ENCODE assay signal across 21 cellular contexts in genomic region chr2:55846426-55846825, GRCh38.
A peak's percentile ranks its signal among the peaks of the same experiment; 100 is the strongest.
DNase-seq lines count a peak whose midpoint lies in the region; ATAC-seq, FAIRE-seq and TF ChIP-seq lines count a peak whose summit lies in the region.
"Had no signal": no experiment of that assay in that cellular context is flagged by ENCODE, and none has a peak within 500 bp of the region (broad histone marks: within the 10 kb centered on the region; RNA-seq: fewer than 3 reads in every experiment).

No MANE protein-coding gene starts in this region.

- no peak overlapping the region for H3K4me3 ChIP-seq in HEK293 (ENCODE audit: low read depth, low read length)
- no peak overlapping the region for H3K4me3 ChIP-seq in heart left ventricle
- H3K4me3 ChIP-seq: A549; BLaER1 treated with 17β-estradiol and CSF1 and Interleukin-3, amounts not matched to agents 10 nM and 100 nM had no signal

- CTCF ChIA-PET in HEK293 (lab: Yijun Ruan, JAX) = no interaction called here

- WGBS in heart left ventricle, 4 donors = 88 to 96% (median 92%) methylated on average over 1 of the region's 1 CpG

- no peak for ATAC-seq in heart left ventricle
- ATAC-seq: A549; CD8-positive, alpha-beta T cell had no signal

- no peak for TF ChIP-seq POLR2A in heart left ventricle (IDR thresholded peaks at IDR 0.05)

- TF ChIP-seq CTCF in HEK293 (tag by site-specific recombination; IDR thresholded peaks at IDR 0.05) (no peak), heart left ventricle (IDR thresholded peaks at IDR 0.05) (no peak)

- FAIRE-seq in RCC 7860 (lab: Jason Lieb, UNC) (peak; percentile 25), colon (lab: Jason Lieb, UNC) (peak; percentile 41)
- FAIRE-seq: A549, D721Med, G401.6, GM12891, GM19239 had no signal

- H3K27ac ChIP-seq in HEK293 (ENCODE audit: extremely low read depth, low read depth, low read length) (no peak overlapping the region), heart left ventricle (no peak overlapping the region)
- H3K27ac ChIP-seq: 22Rv1, C4-2B had no signal

- H3K36me3 ChIP-seq in HEK293 (ENCODE audit: control insufficient read depth in 2 of 2, insufficient read depth in 1 of 2, low read length in 2 of 2) (no peaks in the 10 kb centered on the region), heart left ventricle (no peaks in the 10 kb centered on the region)
- H3K36me3 ChIP-seq: BLaER1 treated with 17β-estradiol and CSF1 and Interleukin-3, amounts not matched to agents 10 nM and 100 nM had no signal

- DNase-seq in RCC 7860 (ENCODE audit: low spot score) = no peak
- DNase-seq in heart left ventricle = no peak
- DNase-seq in NK-92 treated with Interleukin-12 subunit alpha and Interleukin-12 subunit beta, amount 100 ng/mL, for 24 hours (lab: John Stamatoyannopoulos, UW) = no peak
- no peak for DNase-seq in GOT3 (lab: John Stamatoyannopoulos, UW)
- DNase-seq: AML-193; Caco-2; Calu3; CD4-positive, alpha-beta T cell; CD8-positive, alpha-beta T cell; DMS79 treated with DMSO at 0.1 percent for 48 hours; GF-D8 had no signal

- POLR2A ChIA-PET in HEK293 (lab: Yijun Ruan, JAX) = no interaction called here

- intact Hi-C loops in heart left ventricle (cut with DNase I) = no loop called here

- no peaks in the 10 kb centered on the region for H3K27me3 ChIP-seq in heart left ventricle
- H3K27me3 ChIP-seq: BLaER1 treated with 17β-estradiol and CSF1 and Interleukin-3, amounts not matched to agents 10 nM and 100 nM had no signal

- H3K9me3 ChIP-seq in HEK293 (ENCODE audit: control insufficient read depth, insufficient read depth, low read depth, low read length) = no peaks in the 10 kb centered on the region
- no peaks in the 10 kb centered on the region for H3K9me3 ChIP-seq in heart left ventricle
- H3K9me3 ChIP-seq: A549, Caco-2 had no signal

- peaks cover 17% of the 10 kb centered on the region for H3K4me1 ChIP-seq in HEK293 (ENCODE audit: control insufficient read depth, insufficient read depth, low read length)
- peaks cover 0 to 10% (median 0%) of the 10 kb centered on the region in 12 donors for H3K4me1 ChIP-seq in heart left ventricle

TF ChIP-seq in HEK293, 187 proteins besides CTCF, POLR2A, EP300 and RAD21:
- TF ChIP-seq PBX3 (CRISPR knock-in tag; IDR thresholded peaks at IDR 0.05) (no peak), ZNF362 (tag by site-specific recombination; IDR thresholded peaks at IDR 0.05) (no peak), SETDB1 (IDR thresholded peaks at IDR 0.05; ENCODE audit: insufficient read length, low read length) (peak; percentile 96), ZNF555 (tag by site-specific recombination; conservative IDR thresholded peaks at IDR 0.05) (no peak), ZNF701 (tag by site-specific recombination; IDR thresholded peaks at IDR 0.05) (no peak), HOXD13 (CRISPR knock-in tag; IDR thresholded peaks at IDR 0.05; ENCODE audit: borderline replicate concordance) (no peak)
